ENCODE assay signal across 21 cellular contexts in genomic region chr9:124355032-124355940, GRCh38. TPM values are rescaled to one million over a fixed set of nuclear protein-coding genes. Genes with fewer than 3 reads are reported as not detected.
A peak's percentile ranks its signal among the peaks of the same experiment; 100 is the strongest.
DNase-seq lines count a peak whose midpoint lies in the region; ATAC-seq, FAIRE-seq and TF ChIP-seq lines count a peak whose summit lies in the region.
"Had no signal": no experiment of that assay in that cellular context is flagged by ENCODE, and none has a peak within 500 bp of the region (broad histone marks: within the 10 kb centered on the region; RNA-seq: fewer than 3 reads in every experiment).

No MANE protein-coding gene starts in this region.

- H3K27ac Mint-ChIP-seq in WTC11 = peak overlapping the region; percentile 63; the same call in 1 of the 2 replicates
- no peak overlapping the region for H3K27ac Mint-ChIP-seq in activated CD4-positive, alpha-beta T cell treated with anti-CD3 and anti-CD28 coated beads for 36 hours
- H3K27ac Mint-ChIP-seq: B cell, GM23338 had no signal

- no TSS peak for BruUV-seq in HepG2 (replicated peaks; lab: Mats Ljungman, UMichigan)

- peak; percentile 47 for DNase-seq in Ammon's horn (ENCODE audit: low spot score)
- no peak for DNase-seq in WTC11 (ENCODE audit: low spot score)
- DNase-seq in HepG2 (ENCODE audit: low spot score) = no peak
- no peak for DNase-seq in NCI-H1105 (lab: John Stamatoyannopoulos, UW)
- DNase-seq in activated CD4-positive, alpha-beta T cell treated with anti-CD3 and anti-CD28 coated beads for 36 hours = no peak
- DNase-seq: activated CD4-positive, alpha-beta T cell treated with anti-CD3 and anti-CD28 coated beads, Interleukin-2, amount 50 U/mL, for 48 hours; heart right ventricle; immature natural killer cell; naive B cell; NCI-H2107; NCI-H69; SHP77 treated with DMSO at 0.1 percent for 48 hours; stimulated activated naive CD8-positive, alpha-beta T cell treated with anti-CD3 and anti-CD28 coated beads, Interleukin-15, Interleukin-2, amounts not matched to agents 100 U/mL and 50 U/mL, for 24 hours; trophoblast cell had no signal

- 0 out of 2 replicates have a peak, but pooled peaks cover 11% of the 10 kb centered on the region for H3K4me1 Mint-ChIP-seq in WTC11
- H3K4me1 Mint-ChIP-seq in activated CD4-positive, alpha-beta T cell treated with anti-CD3 and anti-CD28 coated beads for 36 hours = peaks cover 25% of the 10 kb centered on the region

- peaks cover 25% of the 10 kb centered on the region for H3K4me1 ChIP-seq in HepG2 (ENCODE audit: insufficient read depth, low read length)

- no peak for TF ChIP-seq EP300 in HepG2 (IDR thresholded peaks at IDR 0.05; ENCODE audit: low read depth in 2 of 2, low read length in 2 of 2)
- no peak for TF ChIP-seq EP300 in HepG2 (CRISPR knock-in tag; IDR thresholded peaks at IDR 0.05; ENCODE audit: borderline replicate concordance)

- no peaks in the 10 kb centered on the region for H3K27me3 Mint-ChIP-seq in WTC11 (ENCODE audit: low read depth)
- H3K27me3 Mint-ChIP-seq in activated CD4-positive, alpha-beta T cell treated with anti-CD3 and anti-CD28 coated beads for 36 hours = no peaks in the 10 kb centered on the region
- H3K27me3 Mint-ChIP-seq: B cell, naive B cell had no signal

- H2AFZ ChIP-seq in HepG2 (ENCODE audit: low read length) = no peak overlapping the region
- H2AFZ ChIP-seq: GM23338 had no signal

- no peak overlapping the region for H3K4me3 ChIP-seq in HepG2 (replicated peaks in 1 of 3; ENCODE audit: insufficient read depth in 1 of 3, low read depth in 2 of 3, low read length in 3 of 3)
- H3K4me3 ChIP-seq: GM23338, heart right ventricle, lung had no signal

- CTCF ChIA-PET in WTC11 (lab: Charles Lee) = interaction anchor here (0.8 kb wide), 1 partner anchor 229 kb away, joined by 3 read pairs; no protein-coding TSS in a partner anchor
- CTCF ChIA-PET in HepG2 (lab: Yijun Ruan, JAX; ENCODE audit: low intra/inter-chr PET ratio, low total read pairs) = no interaction called here
- CTCF ChIA-PET in activated CD4-positive, alpha-beta T cell treated with anti-CD3 and anti-CD28 coated beads for 36 hours (lab: Charles Lee) = no interaction called here

- in situ Hi-C loops in HepG2 (cut with HindIII; ENCODE audit: extremely low pct_ligation_motif_present, low pct_unique_long_range_greater_than_20kb) = no loop called here

- H3K27ac ChIP-seq in C4-2B (peak overlapping the region; percentile 85), HepG2 (ENCODE audit: extremely low read length, insufficient read depth, low read length) (no peak overlapping the region)
- H3K27ac ChIP-seq: heart right ventricle had no signal

- FAIRE-seq in HepG2 (lab: Jason Lieb, UNC) = no peak
- FAIRE-seq: endometrium, HTR-8/SVneo had no signal

- TF ChIP-seq RAD21 in HepG2 (CRISPR knock-in tag; IDR thresholded peaks at IDR 0.05) = no peak

- peak in 1 of 2 experiments; percentile 6; a peak in 2 of 4 replicates for TF ChIP-seq POLR2A in HepG2 (IDR thresholded peaks at IDR 0.05; ENCODE audit: insufficient read depth in 1 of 2, low read depth in 2 of 2, low read length in 2 of 2)

- POLR2A ChIA-PET in WTC11 (lab: Charles Lee) (interaction anchor here (0.6 kb wide), 1 partner anchor 22 kb away, joined by 3 read pairs; no protein-coding TSS in a partner anchor), HepG2 (lab: Yijun Ruan, JAX) (no interaction called here)
- POLR2A ChIA-PET in activated CD4-positive, alpha-beta T cell treated with anti-CD3 and anti-CD28 coated beads for 36 hours (lab: Charles Lee) = no interaction called here

- no peaks in the 10 kb centered on the region for H3K27me3 ChIP-seq in HepG2 (ENCODE audit: control insufficient read depth in 1 of 2, insufficient read depth in 2 of 2, low read length in 2 of 2)
- H3K27me3 ChIP-seq: heart right ventricle had no signal

- H3K9ac ChIP-seq in HepG2 (ENCODE audit: insufficient read depth, low read depth, low read length) = no peak overlapping the region

- peaks cover 38% of the 10 kb centered on the region for H3K79me2 ChIP-seq in HepG2 (ENCODE audit: insufficient read depth, low read length)

- ATAC-seq in WTC11 = no peak
- ATAC-seq in HepG2 = no peak
- no peak for ATAC-seq in HG03460 (IDR thresholded peaks at IDR 0.05; ENCODE audit: unreplicated experiment)
- no peak for ATAC-seq in activated CD4-positive, alpha-beta T cell treated with anti-CD3 and anti-CD28 coated beads for 36 hours
- ATAC-seq: GM23338; heart right ventricle; stimulated activated naive CD8-positive, alpha-beta T cell treated with anti-CD3 and anti-CD28 coated beads, Interleukin-15, Interleukin-2, amounts not matched to agents 100 U/mL and 50 U/mL, for 24 hours had no signal

- no peak overlapping the region for H3K4me3 Mint-ChIP-seq in WTC11
- H3K4me3 Mint-ChIP-seq in activated CD4-positive, alpha-beta T cell treated with anti-CD3 and anti-CD28 coated beads for 36 hours = no peak overlapping the region
- H3K4me3 Mint-ChIP-seq: B cell, GM23338, immature natural killer cell had no signal

- H4K20me1 ChIP-seq in HepG2 (ENCODE audit: insufficient read depth, low read length) = peaks cover 11% of the 10 kb centered on the region; the same call in 1 of the 2 replicates

- no peak overlapping the region for H3K4me2 ChIP-seq in HepG2 (ENCODE audit: low read depth, low read length)
- H3K4me2 ChIP-seq: GM23338 had no signal

- intact Hi-C loops in HepG2 (cut with micrococcal nuclease; ENCODE audit: unreplicated experiment) = no loop called here
- intact Hi-C loops in activated CD4-positive, alpha-beta T cell treated with anti-CD3 and anti-CD28 coated beads for 36 hours (cut with DNase I, micrococcal nuclease) = no loop called here

- TF ChIP-seq CTCF in C4-2B (conservative IDR thresholded peaks at IDR 0.05) (no peak), WTC11 (IDR thresholded peaks at IDR 0.05) (no peak), HepG2 (CRISPR knock-in tag; IDR thresholded peaks at IDR 0.05) (no peak)

- peaks cover 21 to 62% of the 10 kb centered on the region in 2 experiments for H3K36me3 ChIP-seq in HepG2 (replicated peaks in 1 of 2; ENCODE audit: control insufficient read depth in 1 of 2, insufficient read depth in 2 of 2, low read length in 2 of 2)

- WGBS in HepG2 (ENCODE audit: low lambda C conversion rate) = 96% methylated on average over 8 of the region's 21 CpGs

- H3K36me3 Mint-ChIP-seq in WTC11 = peaks cover 35% of the 10 kb centered on the region
- peaks cover 12% of the 10 kb centered on the region for H3K36me3 Mint-ChIP-seq in activated CD4-positive, alpha-beta T cell treated with anti-CD3 and anti-CD28 coated beads for 36 hours (ENCODE audit: low read depth)

- H3K9me3 Mint-ChIP-seq in WTC11 = no peaks in the 10 kb centered on the region
- no peaks in the 10 kb centered on the region for H3K9me3 Mint-ChIP-seq in activated CD4-positive, alpha-beta T cell treated with anti-CD3 and anti-CD28 coated beads for 36 hours (ENCODE audit: low read depth)
- H3K9me3 Mint-ChIP-seq: GM23338, immature natural killer cell, naive B cell had no signal

- no peaks in the 10 kb centered on the region for H3K9me3 ChIP-seq in HepG2 (ENCODE audit: low read length)
- H3K9me3 ChIP-seq: heart right ventricle had no signal

TF ChIP-seq in WTC11, 78 proteins besides CTCF, POLR2A, EP300 and RAD21 (continues in another document):
- TF ChIP-seq CREM (CRISPR knock-in tag; IDR thresholded peaks at IDR 0.05) (no peak), ESRRA (CRISPR knock-in tag; IDR thresholded peaks at IDR 0.05; ENCODE audit: borderline replicate concordance) (no peak), MYBL2 (CRISPR knock-in tag; IDR thresholded peaks at IDR 0.05) (no peak), FOXJ3 (CRISPR knock-in tag; IDR thresholded peaks at IDR 0.05; ENCODE audit: borderline replicate concordance) (no peak)

RNA-seq across cellular contexts. Expression of gene PSMB7, which starts 60.0 kb away (rescaled TPM):
- total RNA-seq in WTC11 (2021) = 160 to 187 TPM (median 164 TPM) in 3 replicates
- 259 and 395 TPM in 2 replicates for total RNA-seq in HepG2 (2016; rRNA removed; fragmentation: Illumina TruSeq; extraction: Trizol)
- total RNA-seq in HepG2 (2016; cell fraction: cytosol; rRNA removed; fragmentation: Illumina TruSeq; extraction: Trizol; ENCODE audit: low read depth) = 81.7 and 96.6 TPM in 2 replicates
- 268 and 419 TPM in 2 replicates for total RNA-seq in HepG2 (2016; cell fraction: insoluble cytoplasmic fraction; rRNA removed; fragmentation: Illumina TruSeq; extraction: Trizol)
- 127 and 128 TPM in 2 replicates for total RNA-seq in HepG2 (2016; cell fraction: membrane; rRNA removed; fragmentation: Illumina TruSeq; extraction: Trizol)
- total RNA-seq in HepG2 (2016; cell fraction: nucleus; rRNA removed; fragmentation: Illumina TruSeq; extraction: Trizol) = 111 and 118 TPM in 2 replicates
- 261 and 291 TPM in 2 replicates for polyA plus RNA-seq in HepG2 (2011; rRNA removed)
- 283 and 308 TPM in 2 replicates for polyA plus RNA-seq in HepG2 (2011; cell fraction: cytosol; rRNA removed)
- 63.6 and 73.0 TPM in 2 replicates for polyA plus RNA-seq in HepG2 (2011; cell fraction: nucleus; rRNA removed)
- 163 and 239 TPM in 2 replicates for polyA plus RNA-seq in HepG2 (2012)
- polyA plus RNA-seq in HepG2 (2016; cell fraction: cytosol; fragmentation: Illumina TruSeq; extraction: Trizol; ENCODE audit: low read depth) = 101 and 108 TPM in 2 replicates
- polyA plus RNA-seq in HepG2 (2016; cell fraction: insoluble cytoplasmic fraction; fragmentation: Illumina TruSeq; extraction: Trizol; ENCODE audit: low read depth) = 433 and 456 TPM in 2 replicates
- 121 and 132 TPM in 2 replicates for polyA plus RNA-seq in HepG2 (2016; cell fraction: membrane; fragmentation: Illumina TruSeq; extraction: Trizol; ENCODE audit: low read depth)
- polyA plus RNA-seq in HepG2 (2016; cell fraction: nucleus; fragmentation: Illumina TruSeq; extraction: Trizol; ENCODE audit: insufficient read depth, low read depth) = 139 and 158 TPM in 2 replicates
- polyA minus RNA-seq in HepG2 (2011; rRNA and poly(A)+ RNA removed; ENCODE audit: low replicate concordance) = 167 and 496 TPM in 2 replicates
- 83.8 and 88.1 TPM in 2 replicates for polyA minus RNA-seq in HepG2 (2011; cell fraction: cytosol; rRNA and poly(A)+ RNA removed)
- polyA minus RNA-seq in HepG2 (2011; cell fraction: nucleus; rRNA and poly(A)+ RNA removed) = 83.6 and 97.7 TPM in 2 replicates
- total RNA-seq in activated CD4-positive, alpha-beta T cell treated with anti-CD3 and anti-CD28 coated beads for 36 hours = 100 to 1,000 TPM; 143 to 164 TPM
